Comparison of ENCODE assay signal across 14 cellular contexts in genomic region chr1:2394761-2395160, GRCh38. TPM values are rescaled to one million over a fixed set of nuclear protein-coding genes. Genes with fewer than 3 reads are reported as not detected.
A peak's percentile ranks its signal among the peaks of the same experiment; 100 is the strongest.
DNase-seq lines count a peak whose midpoint lies in the region; ATAC-seq, FAIRE-seq and TF ChIP-seq lines count a peak whose summit lies in the region.
"Had no signal": no experiment of that assay in that cellular context is flagged by ENCODE, and none has a peak within 500 bp of the region (broad histone marks: within the 10 kb centered on the region; RNA-seq: fewer than 3 reads in every experiment).

No MANE protein-coding gene starts in this region.

- H3K79me2 ChIP-seq in K562 (ENCODE audit: control insufficient read depth, insufficient read depth, low read length), result peaks cover 59% of the 10 kb centered on the region

- no peaks in the 10 kb centered on the region for H3K9me3 Mint-ChIP-seq in CD4-positive, alpha-beta memory T cell
- H3K9me3 Mint-ChIP-seq in nephron progenitor cell, result no peaks in the 10 kb centered on the region

- intact Hi-C loops in CD4-positive, alpha-beta memory T cell (cut with micrococcal nuclease), result no loop called here
- intact Hi-C loops in Panc1 (cut with micrococcal nuclease; ENCODE audit: unreplicated experiment) (no loop called here), K562 (cut with micrococcal nuclease) (no loop called here)

- DNase-seq in CD4-positive, alpha-beta memory T cell, result no peak
- DNase-seq in Panc1 (ENCODE audit: low read depth, low spot score) (no peak), K562 (ENCODE audit: extremely low read depth in 1 of 4, low spot score in 3 of 4) (no peak), nephron progenitor cell (no peak), Kasumi-1 (lab: John Stamatoyannopoulos, UW) (no peak), coronary artery (ENCODE audit: low spot score) (no peak), NK-92 (lab: John Stamatoyannopoulos, UW; ENCODE audit: unreplicated experiment) (no peak)
- no peak for DNase-seq in stimulated activated CD4-positive, alpha-beta T cell treated with anti-CD3 and anti-CD28 coated beads, Interleukin-15, amount 100 ng/mL, for 24 hours
- DNase-seq: heart right ventricle, NCI-H2171, NCI-H526 treated with DMSO at 0.1 percent for 48 hours, Right ventricle myocardium superior had no signal

- peaks cover 22 to 71% (median 41%) of the 10 kb centered on the region in 4 donors for H3K4me1 Mint-ChIP-seq in CD4-positive, alpha-beta memory T cell
- peaks cover 33% of the 10 kb centered on the region for H3K4me1 Mint-ChIP-seq in nephron progenitor cell

- H4K20me1 ChIP-seq in K562 (replicated peaks; ENCODE audit: control insufficient read depth, insufficient read depth, low read length), result peaks cover 18% of the 10 kb centered on the region; the same call in 1 of the 2 replicates

- no peak for TF ChIP-seq POLR2A in K562 (conservative IDR thresholded peaks at IDR 0.05)

- H3K27me3 ChIP-seq in CD4-positive, alpha-beta memory T cell (ENCODE audit: insufficient read depth, low read length), result no peaks in the 10 kb centered on the region
- H3K27me3 ChIP-seq in Panc1 (ENCODE audit: control insufficient read depth, insufficient read depth, low read length) (no peaks in the 10 kb centered on the region), K562 (ENCODE audit: control insufficient read depth in 2 of 2, insufficient read depth in 2 of 2, low read length in 2 of 2) (no peaks in the 10 kb centered on the region)
- H3K27me3 ChIP-seq: heart right ventricle, sigmoid colon had no signal

- H2AFZ ChIP-seq in K562 (ENCODE audit: low read depth, low read length), result no peak overlapping the region
- H2AFZ ChIP-seq: parathyroid adenoma had no signal

- no TSS peak for BruUV-seq in Panc1 (replicated peaks; lab: Mats Ljungman, UMichigan)
- BruUV-seq in K562 (replicated peaks; lab: Mats Ljungman, UMichigan), result no TSS peak

- peak overlapping the region in 6 of 7 donors; percentile 61 to 75 (median 65) for H3K27ac Mint-ChIP-seq in CD4-positive, alpha-beta memory T cell
- H3K27ac Mint-ChIP-seq in nephron progenitor cell, result peak overlapping the region; percentile 86

- POLR2A ChIA-PET in CD4-positive, alpha-beta memory T cell (lab: Charles Lee; ENCODE audit: partially characterized antibody), result interaction anchor here (1.1 to 1.3 kb wide), 3 partner anchors 8 to 17 kb away, joined by 3 read pairs; no protein-coding TSS in a partner anchor
- POLR2A ChIA-PET in Panc1 (lab: Charles Lee) (no interaction called here), K562 (lab: Yijun Ruan, JAX) (interaction anchor here (0.6 to 2.1 kb wide), 4 partner anchors 10 to 202 kb away, joined by 3 to 7 read pairs (median 4); no protein-coding TSS in a partner anchor)

- H3K9me3 ChIP-seq in CD4-positive, alpha-beta memory T cell (ENCODE audit: control insufficient read depth in 1 of 2, low read length in 2 of 2), result no peaks in the 10 kb centered on the region
- H3K9me3 ChIP-seq in Panc1 (ENCODE audit: control insufficient read depth, insufficient read depth, low read depth, low read length), result no peaks in the 10 kb centered on the region
- H3K9me3 ChIP-seq in K562 (replicated peaks; ENCODE audit: control insufficient read depth, insufficient read depth, low read depth, low read length), result no peaks in the 10 kb centered on the region
- H3K9me3 ChIP-seq: heart right ventricle, sigmoid colon had no signal

- peaks cover 10% of the 10 kb centered on the region for H3K9me1 ChIP-seq in K562 (ENCODE audit: control insufficient read depth, insufficient read depth, low read length)

- H3K36me3 Mint-ChIP-seq in CD4-positive, alpha-beta memory T cell, result peaks cover 17 to 62% of the 10 kb centered on the region in 2 donors
- H3K36me3 Mint-ChIP-seq in nephron progenitor cell (ENCODE audit: low read depth), result peaks cover 41% of the 10 kb centered on the region

- TF ChIP-seq EP300 in K562 (IDR thresholded peaks at IDR 0.05; ENCODE audit: low read length), result no peak

- H3K9ac ChIP-seq in K562 (ENCODE audit: insufficient read depth in 1 of 2, low read depth in 2 of 2, low read length in 2 of 2), result peak overlapping the region in 1 of 2 experiments; percentile 72; a peak in 3 of 4 replicates
- H3K9ac ChIP-seq: parathyroid adenoma had no signal

- CTCF ChIA-PET in CD4-positive, alpha-beta memory T cell (lab: Charles Lee; ENCODE audit: partially characterized antibody), result interaction anchor here (0.9 to 1.9 kb wide), 2 partner anchors 21 to 200 kb away, joined by 3 to 6 read pairs; partner anchors contain the start of gene FAAP20
- CTCF ChIA-PET in Panc1 (lab: Charles Lee), result no interaction called here
- CTCF ChIA-PET in K562 (lab: Yijun Ruan, JAX; ENCODE audit: low intra/inter-chr PET ratio), result no interaction called here

- peaks cover 35% of the 10 kb centered on the region for H3K36me3 ChIP-seq in CD4-positive, alpha-beta memory T cell (ENCODE audit: insufficient read depth, low read length)
- H3K36me3 ChIP-seq in Panc1 (ENCODE audit: control insufficient read depth, insufficient read depth, low read length), result peaks cover 14% of the 10 kb centered on the region; the same call in 1 of the 2 replicates
- peaks cover 72% of the 10 kb centered on the region for H3K36me3 ChIP-seq in K562 (ENCODE audit: control insufficient read depth, insufficient read depth, low read length)

- H3K4me3 ChIP-seq in CD4-positive, alpha-beta memory T cell (ENCODE audit: low read length in 2 of 2), result no peak overlapping the region
- H3K4me3 ChIP-seq in Panc1 (ENCODE audit: low read depth in 2 of 2, low read length in 2 of 2) (no peak overlapping the region), K562 (no peak overlapping the region), coronary artery (no peak overlapping the region)
- H3K4me3 ChIP-seq: heart right ventricle, sigmoid colon had no signal

- H3K4me2 ChIP-seq in K562 (ENCODE audit: insufficient read depth, low read length), result no peak overlapping the region; the same call in 1 of the 2 replicates

- no peaks in the 10 kb centered on the region for H3K27me3 Mint-ChIP-seq in CD4-positive, alpha-beta memory T cell
- H3K27me3 Mint-ChIP-seq in nephron progenitor cell (ENCODE audit: low read depth, poor library complexity), result peaks cover 8% of the 10 kb centered on the region

- in situ Hi-C loops in Panc1 (cut with HindIII; ENCODE audit: low pct_unique_long_range_greater_than_20kb, low sequenced_read_pairs), result loop anchor here (10.0 kb wide), 1 partner anchor 200 kb away; the partner anchor contains the start of gene FAAP20
- in situ Hi-C loops in K562 (cut with MboI), result no loop called here

- H3K4me3 Mint-ChIP-seq in CD4-positive, alpha-beta memory T cell, result no peak overlapping the region
- H3K4me3 Mint-ChIP-seq in nephron progenitor cell, result no peak overlapping the region

- no peak for FAIRE-seq in K562 (lab: Jason Lieb, UNC)

- ATAC-seq in Panc1, result no peak
- ATAC-seq in K562, result no peak
- ATAC-seq: heart right ventricle had no signal

- TF ChIP-seq RAD21 in K562 (CRISPR knock-in tag; conservative IDR thresholded peaks at IDR 0.05 in 1 of 2, IDR thresholded peaks at IDR 0.05 in 1 of 2), result no peak

- TF ChIP-seq CTCF in Panc1 (IDR thresholded peaks at IDR 0.05), result no peak
- TF ChIP-seq CTCF in K562 (IDR thresholded peaks at IDR 0.05 in 2 of 3, conservative IDR thresholded peaks at IDR 0.05 in 1 of 3; ENCODE audit: insufficient read depth in 2 of 3, low read depth in 1 of 3, low read length in 3 of 3), result no peak
- TF ChIP-seq CTCF in nephron progenitor cell (IDR thresholded peaks at IDR 0.05), result no peak
- TF ChIP-seq CTCF in coronary artery (IDR thresholded peaks at IDR 0.05), result no peak

- WGBS in K562 (ENCODE audit: insufficient coverage, low coverage, missing lambda C conversion rate), result 92% methylated on average over 11 of the region's 11 CpGs

- no peak overlapping the region for H3K27ac ChIP-seq in CD4-positive, alpha-beta memory T cell (ENCODE audit: low read depth, low read length)
- H3K27ac ChIP-seq in Panc1 (ENCODE audit: low read length) (0 out of 2 replicates have a peak overlapping the region, but pooled peaks have one; percentile 32), K562 (ENCODE audit: extremely low read depth, low read depth, low read length) (no peak overlapping the region), coronary artery (no peak overlapping the region)
- H3K27ac ChIP-seq: heart right ventricle, parathyroid adenoma, sigmoid colon had no signal

- peaks cover 37% of the 10 kb centered on the region for H3K4me1 ChIP-seq in CD4-positive, alpha-beta memory T cell (ENCODE audit: insufficient read depth, low read length)
- peaks cover 26% of the 10 kb centered on the region for H3K4me1 ChIP-seq in Panc1 (ENCODE audit: control insufficient read depth, insufficient read depth, low read length)
- peaks cover 22 to 49% of the 10 kb centered on the region in 2 experiments for H3K4me1 ChIP-seq in K562 (replicated peaks in 1 of 2; ENCODE audit: control insufficient read depth in 2 of 2, insufficient read depth in 2 of 2, low read length in 2 of 2)

RNA-seq across cellular contexts. Expression of gene RER1, which starts 3.1 kb away (rescaled TPM):
- 100 to 1,000 TPM; 149 to 151 TPM for total RNA-seq in CD4-positive, alpha-beta memory T cell
- 100 to 1,000 TPM; 131 to 221 TPM for polyA plus RNA-seq in CD4-positive, alpha-beta memory T cell
- total RNA-seq in Panc1 (2021; ENCODE audit: unreplicated experiment) (235 TPM), K562 (2014; rRNA removed) (63.1 and 109 TPM in 2 replicates), K562 (2014; rRNA removed; fragmentation: Illumina TruSeq; extraction: Trizol) (183 and 211 TPM in 2 replicates), K562 (2015; rRNA removed; fragmentation: Illumina TruSeq; extraction: Trizol) (146 and 153 TPM in 2 replicates), K562 (2021) (219 and 235 TPM in 2 replicates)
- 207 TPM for polyA plus RNA-seq in Panc1 (2012; ENCODE audit: insufficient read length)
- 270 and 338 TPM in 2 replicates for total RNA-seq in K562 (2011; cell fraction: chromatin; rRNA removed; ENCODE audit: low replicate concordance)
- total RNA-seq in K562 (2011; cell fraction: nucleolus; rRNA removed), result 175 and 181 TPM in 2 replicates
- 289 and 345 TPM in 2 replicates for total RNA-seq in K562 (2011; cell fraction: nucleoplasm; rRNA removed)
- polyA plus RNA-seq in K562 (2011; rRNA removed) (316 and 354 TPM in 2 replicates), K562 (2014; fragmentation: Illumina TruSeq; extraction: Trizol) (299 and 323 TPM in 2 replicates), K562 (2014; fragmentation: Nextera tagmentation; extraction: Ambion mirVana) (10 to 100 TPM; 19.6 to 34.5 TPM), K562 (2014; rRNA removed) (216 and 249 TPM in 2 replicates)
- polyA plus RNA-seq in K562 (2011; cell fraction: cytosol; rRNA removed), result 218 and 437 TPM in 2 replicates
- polyA plus RNA-seq in K562 (2011; cell fraction: nucleus; rRNA removed), result 267 and 372 TPM in 2 replicates
- polyA plus RNA-seq in K562 (2012), result 133 and 293 TPM in 2 replicates
- 304 and 371 TPM in 2 replicates for polyA minus RNA-seq in K562 (2011; rRNA and poly(A)+ RNA removed)
- 79.7 and 109 TPM in 2 replicates for polyA minus RNA-seq in K562 (2011; cell fraction: cytosol; rRNA and poly(A)+ RNA removed)
- 23.0 and 33.4 TPM in 2 replicates for polyA minus RNA-seq in K562 (2011; cell fraction: nucleus; rRNA and poly(A)+ RNA removed)

RNA-seq across cellular contexts. Expression of gene MORN1, which starts 3.4 kb away (rescaled TPM):
- 10 to 100 TPM; 12.5 to 15.3 TPM for total RNA-seq in CD4-positive, alpha-beta memory T cell
- 1 to 10 TPM; 1.9 to 2.2 TPM for polyA plus RNA-seq in CD4-positive, alpha-beta memory T cell
- 21.3 TPM for total RNA-seq in Panc1 (2021; ENCODE audit: unreplicated experiment)
- polyA plus RNA-seq in Panc1 (2012; ENCODE audit: insufficient read length), result 13.2 TPM
- 24.9 and 49.4 TPM in 2 replicates for total RNA-seq in K562 (2011; cell fraction: chromatin; rRNA removed; ENCODE audit: low replicate concordance)
- 26.6 and 36.7 TPM in 2 replicates for total RNA-seq in K562 (2011; cell fraction: nucleolus; rRNA removed)
- total RNA-seq in K562 (2011; cell fraction: nucleoplasm; rRNA removed), result 26.9 and 29.6 TPM in 2 replicates
- 6.1 and 9.3 TPM in 2 replicates for total RNA-seq in K562 (2014; rRNA removed)
- 2.3 and 2.9 TPM in 2 replicates for total RNA-seq in K562 (2014; rRNA removed; fragmentation: Illumina TruSeq; extraction: Trizol)
- total RNA-seq in K562 (2015; rRNA removed; fragmentation: Illumina TruSeq; extraction: Trizol), result 4.7 and 5.5 TPM in 2 replicates
- 5.1 and 7.6 TPM in 2 replicates for total RNA-seq in K562 (2021)
- 3.9 and 4.4 TPM in 2 replicates for polyA plus RNA-seq in K562 (2011; rRNA removed)
- polyA plus RNA-seq in K562 (2011; cell fraction: cytosol; rRNA removed), result 4.3 and 4.7 TPM in 2 replicates
- polyA plus RNA-seq in K562 (2011; cell fraction: nucleus; rRNA removed), result 10.6 and 16.9 TPM in 2 replicates
- 3.6 and 6.3 TPM in 2 replicates for polyA plus RNA-seq in K562 (2012)
- 1.8 and 2.7 TPM in 2 replicates for polyA plus RNA-seq in K562 (2014; fragmentation: Illumina TruSeq; extraction: Trizol)
- polyA plus RNA-seq in K562 (2014; fragmentation: Nextera tagmentation; extraction: Ambion mirVana), result under 1 TPM; 0.24 to 0.35 TPM
- 4.2 and 5.8 TPM in 2 replicates for polyA plus RNA-seq in K562 (2014; rRNA removed)
- 5.5 and 9.6 TPM in 2 replicates for polyA minus RNA-seq in K562 (2011; rRNA and poly(A)+ RNA removed)
- polyA minus RNA-seq in K562 (2011; cell fraction: cytosol; rRNA and poly(A)+ RNA removed), result 4.8 and 5.6 TPM in 2 replicates
- polyA minus RNA-seq in K562 (2011; cell fraction: nucleus; rRNA and poly(A)+ RNA removed), result 11.7 and 12.0 TPM in 2 replicates

RNA-seq across cellular contexts. Expression of gene PEX10, which starts 17.6 kb away (rescaled TPM):
- 10 to 100 TPM; 11.7 to 13.0 TPM for total RNA-seq in CD4-positive, alpha-beta memory T cell
- 1 to 10 TPM; 7.2 to 8.6 TPM for polyA plus RNA-seq in CD4-positive, alpha-beta memory T cell
- 49.8 TPM for total RNA-seq in Panc1 (2021; ENCODE audit: unreplicated experiment)
- polyA plus RNA-seq in Panc1 (2012; ENCODE audit: insufficient read length), result 69.0 TPM
- total RNA-seq in K562 (2011; cell fraction: chromatin; rRNA removed; ENCODE audit: low replicate concordance), result 13.3 and 27.8 TPM in 2 replicates
- total RNA-seq in K562 (2011; cell fraction: nucleolus; rRNA removed), result 23.4 and 30.4 TPM in 2 replicates
- total RNA-seq in K562 (2011; cell fraction: nucleoplasm; rRNA removed), result 18.3 and 19.9 TPM in 2 replicates
- 24.5 and 26.2 TPM in 2 replicates for total RNA-seq in K562 (2014; rRNA removed)
- total RNA-seq in K562 (2014; rRNA removed; fragmentation: Illumina TruSeq; extraction: Trizol), result 5.6 and 5.7 TPM in 2 replicates
- total RNA-seq in K562 (2015; rRNA removed; fragmentation: Illumina TruSeq; extraction: Trizol), result 8.4 and 9.3 TPM in 2 replicates
- 18.2 and 18.7 TPM in 2 replicates for total RNA-seq in K562 (2021)
- polyA plus RNA-seq in K562 (2011; rRNA removed), result 8.7 and 9.4 TPM in 2 replicates
- 9.6 and 19.3 TPM in 2 replicates for polyA plus RNA-seq in K562 (2011; cell fraction: cytosol; rRNA removed)
- 18.8 and 28.5 TPM in 2 replicates for polyA plus RNA-seq in K562 (2011; cell fraction: nucleus; rRNA removed)
- polyA plus RNA-seq in K562 (2012), result 9.3 and 13.4 TPM in 2 replicates
- polyA plus RNA-seq in K562 (2014; fragmentation: Illumina TruSeq; extraction: Trizol), result 6.4 and 10.6 TPM in 2 replicates
- polyA plus RNA-seq in K562 (2014; fragmentation: Nextera tagmentation; extraction: Ambion mirVana), result under 1 TPM; 0.03 to 0.11 TPM
- 18.8 and 22.5 TPM in 2 replicates for polyA plus RNA-seq in K562 (2014; rRNA removed)
- 3.5 and 3.9 TPM in 2 replicates for polyA minus RNA-seq in K562 (2011; rRNA and poly(A)+ RNA removed)
- polyA minus RNA-seq in K562 (2011; cell fraction: cytosol; rRNA and poly(A)+ RNA removed), result 5.4 and 14.7 TPM in 2 replicates
- 11.1 and 14.0 TPM in 2 replicates for polyA minus RNA-seq in K562 (2011; cell fraction: nucleus; rRNA and poly(A)+ RNA removed)
